In genomic region chr4:8516996-8517550, GRCh38 we compare ENCODE assay signal across 17 cellular contexts.
DNase-seq lines count a peak whose midpoint lies in the region; ATAC-seq and TF ChIP-seq lines count a peak whose summit lies in the region.
"Had no signal": no experiment of that assay in that cellular context is flagged by ENCODE, and none has a peak within 500 bp of the region (broad histone marks: within the 10 kb centered on the region; RNA-seq: fewer than 3 reads in every experiment).

No MANE protein-coding gene starts in this region.

- 31 to 37% methylated on average over 4 to 5 of the region's 5 CpGs for WGBS in GM23248 (ENCODE audit: low coverage in 1 of 2, low lambda C conversion rate in 2 of 2, missing lambda C conversion rate in 2 of 2), 2 experiments

- no peak overlapping the region for H3K9ac ChIP-seq in GM23248
- H3K9ac ChIP-seq: BLaER1 treated with 17β-estradiol and CSF1 and Interleukin-3, amounts not matched to agents 10 nM and 100 nM had no signal

- H3K27ac ChIP-seq in GM23248 (0 out of 2 replicates have a peak overlapping the region, but pooled peaks have one; percentile 11), RWPE2 (ENCODE audit: poor library complexity, severe bottlenecking) (peak overlapping the region; percentile 25)
- H3K27ac ChIP-seq: BLaER1 treated with 17β-estradiol and CSF1 and Interleukin-3, amounts not matched to agents 10 nM and 100 nM had no signal

- in situ Hi-C loops in GM23248 (cut with MboI), result no loop called here
- in situ Hi-C loops in KBM-7 (cut with MboI; ENCODE audit: low pct_unique_long_range_greater_than_20kb, low sequenced_read_pairs), result no loop called here

- no peaks in the 10 kb centered on the region for H3K79me2 ChIP-seq in GM23248 (ENCODE audit: insufficient read depth)

- peaks cover 8% of the 10 kb centered on the region; the same call in 1 of the 2 replicates for H3F3A ChIP-seq in GM23248 (ENCODE audit: insufficient read depth)

- TF ChIP-seq CTCF in RWPE2 (IDR thresholded peaks at IDR 0.05; ENCODE audit: poor library complexity, severe bottlenecking), result no peak
- no peak for TF ChIP-seq CTCF in omental fat pad (IDR thresholded peaks at IDR 0.05)

- H3K4me1 ChIP-seq in GM23248 (ENCODE audit: insufficient read depth) (peaks cover 23% of the 10 kb centered on the region), RWPE2 (ENCODE audit: insufficient read depth, poor library complexity, severe bottlenecking) (peaks cover 9% of the 10 kb centered on the region)

- peak; percentile 72; the same call in 2 of the 3 replicates for ATAC-seq in RWPE2 (ENCODE audit: low read depth)
- ATAC-seq in omental fat pad (ENCODE audit: low FRiP score), result peak; percentile 34
- ATAC-seq in HG03457 (IDR thresholded peaks at IDR 0.05; ENCODE audit: unreplicated experiment), result no peak
- ATAC-seq: PC-3, SK-N-SH treated with all-trans-retinoic acid at 6 μM for 48 hours had no signal

- no peak overlapping the region for H3K4me3 ChIP-seq in GM23248
- H3K4me3 ChIP-seq in RWPE2 (ENCODE audit: severe bottlenecking), result no peak overlapping the region
- H3K4me3 ChIP-seq: BLaER1 treated with 17β-estradiol and CSF1 and Interleukin-3, amounts not matched to agents 10 nM and 100 nM had no signal

- H3K9me3 ChIP-seq in GM23248 (ENCODE audit: low read depth) (no peaks in the 10 kb centered on the region), RWPE2 (ENCODE audit: severe bottlenecking) (peaks cover 6% of the 10 kb centered on the region)

- no peak overlapping the region for H3K4me2 ChIP-seq in GM23248 (ENCODE audit: unreplicated experiment)

- H3K9me2 ChIP-seq in GM23248 (ENCODE audit: insufficient read depth), result no peaks in the 10 kb centered on the region

- DNase-seq in GM23248, result peak; percentile 51
- DNase-seq in RWPE2 (ENCODE audit: low spot score), result peak; percentile 32
- no peak for DNase-seq in omental fat pad (ENCODE audit: low spot score)
- no peak for DNase-seq in SW480 (ENCODE audit: low spot score)
- DNase-seq in NCI-H510A (lab: John Stamatoyannopoulos, UW), result no peak
- DNase-seq in KBM-7, result no peak
- DNase-seq: HCEC 1CT, NCI-H1092, NCI-H1694, NCI-H2107, NCI-H446, NCI-H748 treated with DMSO at 0.1 percent for 48 hours, PC-3, Right ventricle myocardium superior had no signal

- no peak overlapping the region for H2AFZ ChIP-seq in GM23248

- H3K27me3 ChIP-seq in GM23248 (replicated peaks; ENCODE audit: insufficient read depth) (no peaks in the 10 kb centered on the region), RWPE2 (ENCODE audit: insufficient read depth, poor library complexity, severe bottlenecking) (no peaks in the 10 kb centered on the region)
- H3K27me3 ChIP-seq: BLaER1 treated with 17β-estradiol and CSF1 and Interleukin-3, amounts not matched to agents 10 nM and 100 nM had no signal

- H3K36me3 ChIP-seq in GM23248 (ENCODE audit: low read depth) (no peaks in the 10 kb centered on the region), RWPE2 (ENCODE audit: low read depth) (no peaks in the 10 kb centered on the region)
- H3K36me3 ChIP-seq: BLaER1 treated with 17β-estradiol and CSF1 and Interleukin-3, amounts not matched to agents 10 nM and 100 nM had no signal

- H4K20me1 ChIP-seq in GM23248 (ENCODE audit: insufficient read depth), result no peaks in the 10 kb centered on the region
- H4K20me1 ChIP-seq: BLaER1 treated with 17β-estradiol and CSF1 and Interleukin-3, amounts not matched to agents 10 nM and 100 nM had no signal

Comparison
In these comparisons a context has a peak if more than half of its experiments do, and no peak if none do; other contexts are left out.
1. DNase-seq: peak in GM23248 (single experiment) and RWPE2 (single experiment); none in omental fat pad (single experiment), SW480 (single experiment), NCI-H510A (single experiment) and KBM-7 (single experiment).